Comparison of ENCODE assay signal across 21 cellular contexts in genomic region chr10:69913586-69913985, GRCh38.
"Had no signal": no experiment of that assay in that cellular context is flagged by ENCODE, and none has a peak within 500 bp of the region (broad histone marks: within the 10 kb centered on the region; RNA-seq: fewer than 3 reads in every experiment).

No MANE protein-coding gene starts in this region.

- H3K36me3 ChIP-seq: cardiac muscle cell had no signal

- H3K27ac ChIP-seq: brain microvascular endothelial cell, SJSA1 had no signal

- ATAC-seq: activated T-cell treated with anti-CD3 and anti-CD28 coated beads, Interleukin-2, amount 50 U/mL, for 4 hours had no signal

- H3K27me3 ChIP-seq: brain microvascular endothelial cell, cardiac muscle cell, SJSA1 had no signal

- DNase-seq: activated CD4-positive, alpha-beta memory T cell treated with anti-CD3 and anti-CD28 coated beads for 36 hours; activated CD4-positive, alpha-beta T cell treated with anti-CD3 and anti-CD28 coated beads, Interleukin-2, amount 10 ng/mL, durations not matched to agents 7 days and 5 days; activated CD4-positive, CD25-positive, alpha-beta regulatory T cell; activated CD8-positive, alpha-beta memory T cell treated with anti-CD3 and anti-CD28 coated beads for 24 hours; activated effector memory CD4-positive, alpha-beta T cell treated with anti-CD3 and anti-CD28 coated beads, Interleukin-2, amount 50 U/mL, for 16 hours; activated naive CD4-positive, alpha-beta T cell treated with Interleukin-2 at 50 U/mL for 16 hours; activated naive CD8-positive, alpha-beta T cell treated with anti-CD3 and anti-CD28 coated beads for 36 hours; activated T-cell treated with anti-CD3 and anti-CD28 coated beads, Interleukin-2, amount 50 U/mL, for 4 hours; brain microvascular endothelial cell; KG1; NCI-H1105; NCI-H1436; NCI-H1694 treated with DMSO at 0.1 percent for 48 hours; NCI-H2029 treated with DMSO at 0.1 percent for 48 hours; NCI-H524; PC-3; SHP77; SW 1271 had no signal

- FAIRE-seq: RCC 7860 had no signal

- H3K9me3 ChIP-seq: SJSA1 had no signal

- H3K4me1 ChIP-seq: SJSA1 had no signal

- H3K4me3 ChIP-seq: cardiac muscle cell, SJSA1 had no signal
